In genomic region chr17:5226940-5227878, GRCh38 we compare ENCODE assay signal across 14 cellular contexts. TPM values are rescaled to one million over a fixed set of nuclear protein-coding genes. Genes with fewer than 3 reads are reported as not detected.
DNase-seq lines count a peak whose midpoint lies in the region; ATAC-seq and TF ChIP-seq lines count a peak whose summit lies in the region.
"Had no signal": no experiment of that assay in that cellular context is flagged by ENCODE, and none has a peak within 500 bp of the region (broad histone marks: within the 10 kb centered on the region; RNA-seq: fewer than 3 reads in every experiment).

No MANE protein-coding gene starts in this region.

- no peaks in the 10 kb centered on the region for H3K9me2 ChIP-seq in SU-DHL-6 (replicated peaks; ENCODE audit: insufficient read depth, low read length)

- H3K27ac ChIP-seq in BLaER1 treated with 17β-estradiol and CSF1 and Interleukin-3, amounts not matched to agents 10 nM and 100 nM: peak overlapping the region in 6 of 11 experiments; percentile 15 to 57 (median 50); a peak in 11 of 22 replicates
- H3K27ac ChIP-seq in SU-DHL-6 (ENCODE audit: low read depth, low read length) (peak overlapping the region; percentile 86), lung (ENCODE audit: low read depth in 1 of 2, low read length in 1 of 2) (peak overlapping the region in 1 of 2 donors; percentile 70), breast epithelium (no peak overlapping the region), aorta (ENCODE audit: low read depth in 1 of 2, low read length in 2 of 2) (no peak overlapping the region)

- peak overlapping the region; percentile 14 to 93 (median 70); a peak in 20 of 22 replicates for H3K4me2 ChIP-seq in BLaER1 treated with 17β-estradiol and CSF1 and Interleukin-3, amounts not matched to agents 10 nM and 100 nM
- peak overlapping the region; percentile 46 for H3K4me2 ChIP-seq in SU-DHL-6 (ENCODE audit: low read depth, low read length, poor library complexity, severe bottlenecking)

- no peak for TF ChIP-seq POLR2A in breast epithelium (IDR thresholded peaks at IDR 0.05)

- peak overlapping the region in 3 of 11 experiments; percentile 6 to 32 (median 31); a peak in 1 of 22 replicates for H3K9ac ChIP-seq in BLaER1 treated with 17β-estradiol and CSF1 and Interleukin-3, amounts not matched to agents 10 nM and 100 nM
- peak overlapping the region; percentile 25 for H3K9ac ChIP-seq in SU-DHL-6 (ENCODE audit: low read length)

- H3K4me3 ChIP-seq in BLaER1 treated with 17β-estradiol and CSF1 and Interleukin-3, amounts not matched to agents 10 nM and 100 nM: no peak overlapping the region; a peak in 1 of 20 replicates
- H3K4me3 ChIP-seq in SU-DHL-6 (ENCODE audit: insufficient read depth, low read length, poor library complexity, severe bottlenecking) (no peak overlapping the region), lung (no peak overlapping the region), breast epithelium (no peak overlapping the region), aorta (ENCODE audit: low read length in 2 of 2) (no peak overlapping the region)
- H3K4me3 ChIP-seq: skin epidermis had no signal

- WGBS in lung, 2 donors: 80 to 89% methylated on average over 15 of the region's 15 CpGs
- 93 to 94% methylated on average over 15 of the region's 15 CpGs for WGBS in aorta, 2 donors

- no peak overlapping the region for H2AFZ ChIP-seq in SU-DHL-6 (ENCODE audit: low read depth, low read length, severe bottlenecking)

- intact Hi-C loops in breast epithelium (cut with DNase I; ENCODE audit: low total_unique reads) (no loop called here), aorta (cut with DNase I) (no loop called here)

- peaks cover 0 to 18% (median 0%) of the 10 kb centered on the region in 11 experiments; a peak in 6 of 22 replicates for H3K36me3 ChIP-seq in BLaER1 treated with 17β-estradiol and CSF1 and Interleukin-3, amounts not matched to agents 10 nM and 100 nM
- H3K36me3 ChIP-seq in SU-DHL-6 (ENCODE audit: low read length) (no peaks in the 10 kb centered on the region), lung (ENCODE audit: control insufficient read depth in 2 of 2, insufficient read depth in 2 of 2, low read length in 2 of 2) (peaks cover 0 to 5% of the 10 kb centered on the region in 2 donors), breast epithelium (no peaks in the 10 kb centered on the region), aorta (ENCODE audit: control insufficient read depth in 1 of 2, insufficient read depth in 2 of 2, low read length in 1 of 2) (no peaks in the 10 kb centered on the region)
- H3K36me3 ChIP-seq: BE2C had no signal

- peaks cover 0 to 3% (median 0%) of the 10 kb centered on the region in 11 experiments; a peak in 1 of 22 replicates for H3K9me3 ChIP-seq in BLaER1 treated with 17β-estradiol and CSF1 and Interleukin-3, amounts not matched to agents 10 nM and 100 nM (replicated peaks in 1 of 11)
- H3K9me3 ChIP-seq in SU-DHL-6 (ENCODE audit: insufficient read depth, low read length): no peaks in the 10 kb centered on the region
- H3K9me3 ChIP-seq in lung (ENCODE audit: control insufficient read depth in 2 of 2, insufficient read depth in 1 of 2, low read length in 1 of 2): peaks cover 0 to 7% of the 10 kb centered on the region in 2 donors
- no peaks in the 10 kb centered on the region for H3K9me3 ChIP-seq in breast epithelium
- no peaks in the 10 kb centered on the region for H3K9me3 ChIP-seq in aorta (ENCODE audit: control insufficient read depth, low read length)
- H3K9me3 ChIP-seq: BE2C had no signal

- peaks cover 10 to 79% (median 47%) of the 10 kb centered on the region in 10 experiments; a peak in 19 of 20 replicates for H3K4me1 ChIP-seq in BLaER1 treated with 17β-estradiol and CSF1 and Interleukin-3, amounts not matched to agents 10 nM and 100 nM
- peaks cover 0 to 9% of the 10 kb centered on the region in 2 donors for H3K4me1 ChIP-seq in lung (ENCODE audit: control insufficient read depth in 2 of 2, insufficient read depth in 2 of 2, low read length in 2 of 2)
- no peaks in the 10 kb centered on the region for H3K4me1 ChIP-seq in breast epithelium
- no peaks in the 10 kb centered on the region for H3K4me1 ChIP-seq in aorta (ENCODE audit: control insufficient read depth in 1 of 2, insufficient read depth in 2 of 2, low read length in 2 of 2)
- H3K4me1 ChIP-seq: BE2C had no signal

- no peaks in the 10 kb centered on the region for H3K27me3 ChIP-seq in BLaER1 treated with 17β-estradiol and CSF1 and Interleukin-3, amounts not matched to agents 10 nM and 100 nM
- H3K27me3 ChIP-seq in SU-DHL-6 (ENCODE audit: low read length): no peaks in the 10 kb centered on the region
- H3K27me3 ChIP-seq in lung (ENCODE audit: control insufficient read depth, insufficient read depth): no peaks in the 10 kb centered on the region
- H3K27me3 ChIP-seq in breast epithelium: no peaks in the 10 kb centered on the region
- H3K27me3 ChIP-seq in aorta (ENCODE audit: control insufficient read depth in 1 of 2, insufficient read depth in 2 of 2, low read length in 1 of 2): no peaks in the 10 kb centered on the region
- H3K27me3 ChIP-seq: BE2C had no signal

- peaks cover 14% of the 10 kb centered on the region for H3K79me2 ChIP-seq in SU-DHL-6 (ENCODE audit: insufficient read depth, low read length)

- H3F3A ChIP-seq in SU-DHL-6 (ENCODE audit: insufficient read depth): peaks cover 27% of the 10 kb centered on the region

- no peaks in the 10 kb centered on the region for H4K20me1 ChIP-seq in BLaER1 treated with 17β-estradiol and CSF1 and Interleukin-3, amounts not matched to agents 10 nM and 100 nM
- H4K20me1 ChIP-seq in SU-DHL-6 (ENCODE audit: low read depth, low read length): no peaks in the 10 kb centered on the region

- no peak for TF ChIP-seq CTCF in SU-DHL-6 (IDR thresholded peaks at IDR 0.05; ENCODE audit: insufficient read depth, low read length, poor library complexity, severe bottlenecking)
- TF ChIP-seq CTCF in lung (IDR thresholded peaks at IDR 0.05; ENCODE audit: control extremely low read depth, extremely low read depth): no peak
- no peak for TF ChIP-seq CTCF in breast epithelium (IDR thresholded peaks at IDR 0.05)

- ATAC-seq in GM18868 (IDR thresholded peaks at IDR 0.05; ENCODE audit: unreplicated experiment): peak; percentile 42
- peak; percentile 24 for ATAC-seq in lung (ENCODE audit: insufficient read depth, low FRiP score)
- no peak for ATAC-seq in HG02973 (IDR thresholded peaks at IDR 0.05; ENCODE audit: unreplicated experiment)
- no peak for ATAC-seq in aorta (ENCODE audit: low FRiP score)

- DNase-seq in lung (ENCODE audit: low spot score) (peak; percentile 63), breast epithelium (ENCODE audit: low spot score in 2 of 2) (no peak), aorta (no peak), NCI-H2227 (lab: John Stamatoyannopoulos, UW; ENCODE audit: unreplicated experiment) (no peak)
- DNase-seq: BE2C, cortex of kidney, glutamatergic neuron, midbrain had no signal

RNA-seq across cellular contexts. Expression of gene SCIMP, which starts 7.5 kb away (rescaled TPM):
- total RNA-seq in lung (10 to 100 TPM in 1 of 2 donors, 1 to 10 TPM in 1; 2.3 to 18.6 TPM), breast epithelium (1 to 10 TPM; 1.3 to 5.6 (median 4.7) TPM), aorta (1 to 10 TPM; 5.8 to 6.1 TPM)
- polyA plus RNA-seq in lung (10 to 100 TPM in 1 of 2 donors, 1 to 10 TPM in 1; 3.8 to 22.2 TPM), aorta (1 to 10 TPM in 1 of 2 donors, under 1 TPM in 1; 0.84 to 8.0 TPM)
- total RNA-seq: SK-MEL-5 had no signal

RNA-seq across cellular contexts. Expression of gene ZNF594, which starts 35.5 kb away (rescaled TPM):
- 10 to 100 TPM in 1 of 2 donors, 1 to 10 TPM in 1; 7.9 to 14.4 TPM for total RNA-seq in lung
- polyA plus RNA-seq in lung: 1 to 10 TPM; 1.6 to 2.1 TPM
- 10 to 100 TPM in 2 of 3 donors, 1 to 10 TPM in 1; 9.4 to 27.7 (median 22.6) TPM for total RNA-seq in breast epithelium
- 10 to 100 TPM in 1 of 2 donors, 1 to 10 TPM in 1; 8.1 to 10.3 TPM for total RNA-seq in aorta
- 1 to 10 TPM in 1 of 2 donors, under 1 TPM in 1; 0.75 to 1.9 TPM for polyA plus RNA-seq in aorta

RNA-seq across cellular contexts. Expression of gene RABEP1, which starts 54.9 kb away (rescaled TPM):
- total RNA-seq in lung (10 to 100 TPM; 34.0 to 38.2 TPM), breast epithelium (10 to 100 TPM; 50.4 to 88.7 (median 73.7) TPM), aorta (10 to 100 TPM; 42.3 to 47.5 TPM)
- polyA plus RNA-seq in lung (10 to 100 TPM; 14.9 to 16.2 TPM), aorta (10 to 100 TPM; 21.1 to 26.4 TPM)

Comparison
In these comparisons a context has a peak if more than half of its experiments do, and no peak if none do; other contexts are left out.
1. H3K27ac ChIP-seq: peak in BLaER1 treated with 17β-estradiol and CSF1 and Interleukin-3, amounts not matched to agents 10 nM and 100 nM (6 of 11) and SU-DHL-6 (single experiment); none in breast epithelium (0 of 2) and aorta (0 of 2).
2. ATAC-seq: peak in GM18868 (single experiment) and lung (single experiment); none in HG02973 (single experiment) and aorta (single experiment).